ENCODE assay signal across 7 cellular contexts in genomic region chr15:82311321-82311720, GRCh38. TPM values are rescaled to one million over a fixed set of nuclear protein-coding genes. Genes with fewer than 3 reads are reported as not detected.
DNase-seq lines count a peak whose midpoint lies in the region; ATAC-seq and TF ChIP-seq lines count a peak whose summit lies in the region.
"Not testable (repeated sequence)": the region's sequence is repeated elsewhere in the genome, so short reads cannot be mapped to it uniquely, and the experiment has no call there.
"Had no signal": no experiment of that assay in that cellular context is flagged by ENCODE, and none has a peak within 500 bp of the region (broad histone marks: within the 10 kb centered on the region; RNA-seq: fewer than 3 reads in every experiment).

No MANE protein-coding gene starts in this region.

- not testable (repeated sequence) for H3K4me1 Mint-ChIP-seq in activated CD4-positive, alpha-beta T cell treated with anti-CD3 and anti-CD28 coated beads, Interleukin-2, amount 10 ng/mL, durations not matched to agents 24 days and 14 days; chondrocyte (ENCODE audit: low read depth); osteocyte (ENCODE audit: unreplicated experiment)

- not testable (repeated sequence) for H3K4me1 ChIP-seq in upper lobe of right lung

- intact Hi-C loops in activated CD4-positive, alpha-beta T cell treated with anti-CD3 and anti-CD28 coated beads, Interleukin-2, amount 10 ng/mL, durations not matched to agents 24 days and 14 days (cut with micrococcal nuclease); Right ventricle myocardium superior (cut with DNase I): not testable (repeated sequence)
- intact Hi-C loops in upper lobe of right lung (cut with DNase I), result loop anchor here (10.0 kb wide), 1 partner anchor 747 kb away; no protein-coding TSS in a partner anchor

- ATAC-seq in Right ventricle myocardium superior (ENCODE audit: poor library complexity); left lobe of liver; upper lobe of right lung: not testable (repeated sequence)

- H3K36me3 Mint-ChIP-seq in activated CD4-positive, alpha-beta T cell treated with anti-CD3 and anti-CD28 coated beads, Interleukin-2, amount 10 ng/mL, durations not matched to agents 24 days and 14 days (ENCODE audit: low read depth); chondrocyte (ENCODE audit: low read depth); osteocyte (ENCODE audit: unreplicated experiment): not testable (repeated sequence)

- H3K9me3 Mint-ChIP-seq in activated CD4-positive, alpha-beta T cell treated with anti-CD3 and anti-CD28 coated beads, Interleukin-2, amount 10 ng/mL, durations not matched to agents 24 days and 14 days; chondrocyte (ENCODE audit: low read depth); osteocyte (ENCODE audit: unreplicated experiment): not testable (repeated sequence)

- not testable (repeated sequence) for DNase-seq in activated CD4-positive, alpha-beta T cell treated with anti-CD3 and anti-CD28 coated beads, Interleukin-2, amount 10 ng/mL, durations not matched to agents 24 days and 14 days
- peak; percentile 3 for DNase-seq in chondrocyte (ENCODE audit: low spot score)
- DNase-seq in Right ventricle myocardium superior, result peak; percentile 9
- peak; percentile 10 for DNase-seq in left lobe of liver (ENCODE audit: low spot score)
- peak; percentile 11 for DNase-seq in osteocyte (ENCODE audit: extremely low spot score, unreplicated experiment)
- DNase-seq in upper lobe of right lung, result peak; percentile 2

- not testable (repeated sequence) for H3K27ac ChIP-seq in upper lobe of right lung

- not testable (repeated sequence) for H3K36me3 ChIP-seq in upper lobe of right lung

- H3K4me3 ChIP-seq in upper lobe of right lung, result not testable (repeated sequence)

- not testable (repeated sequence) for H3K4me3 Mint-ChIP-seq in activated CD4-positive, alpha-beta T cell treated with anti-CD3 and anti-CD28 coated beads, Interleukin-2, amount 10 ng/mL, durations not matched to agents 24 days and 14 days; chondrocyte (ENCODE audit: unreplicated experiment); osteocyte (ENCODE audit: unreplicated experiment)

- H3K27me3 ChIP-seq in upper lobe of right lung, result not testable (repeated sequence)

- H3K27me3 Mint-ChIP-seq in activated CD4-positive, alpha-beta T cell treated with anti-CD3 and anti-CD28 coated beads, Interleukin-2, amount 10 ng/mL, durations not matched to agents 24 days and 14 days, result peaks cover 12% of the 10 kb centered on the region
- not testable (repeated sequence) for H3K27me3 Mint-ChIP-seq in chondrocyte (ENCODE audit: low read depth)
- H3K27me3 Mint-ChIP-seq in osteocyte (ENCODE audit: unreplicated experiment), result peaks cover 14% of the 10 kb centered on the region

- TF ChIP-seq CTCF in chondrocyte (IDR thresholded peaks at IDR 0.05); osteocyte (IDR thresholded peaks at IDR 0.05); upper lobe of right lung (IDR thresholded peaks at IDR 0.05): not testable (repeated sequence)

- H3K27ac Mint-ChIP-seq in activated CD4-positive, alpha-beta T cell treated with anti-CD3 and anti-CD28 coated beads, Interleukin-2, amount 10 ng/mL, durations not matched to agents 24 days and 14 days, result peak overlapping the region; percentile 85
- not testable (repeated sequence) for H3K27ac Mint-ChIP-seq in chondrocyte (ENCODE audit: unreplicated experiment); osteocyte (ENCODE audit: unreplicated experiment)

- not testable (repeated sequence) for H3K9me3 ChIP-seq in upper lobe of right lung

RNA-seq across cellular contexts. Expression of gene GOLGA6L10, which starts 38.0 kb away (rescaled TPM):
- 0.76 and 0.96 TPM in 2 replicates for total RNA-seq in activated CD4-positive, alpha-beta T cell treated with anti-CD3 and anti-CD28 coated beads, Interleukin-2, amount 10 ng/mL, durations not matched to agents 24 days and 14 days
- total RNA-seq in chondrocyte (1.2 to 2.4 TPM (median 2.0 TPM) in 3 replicates), Right ventricle myocardium superior (0.11 TPM), left lobe of liver (0.48 TPM), osteocyte (1.6 and 2.9 TPM in 2 replicates), upper lobe of right lung (0.23 TPM)

RNA-seq across cellular contexts. Expression of gene SAXO2, which starts 48.7 kb away (rescaled TPM):
- 1.1 and 1.8 TPM in 2 replicates for total RNA-seq in activated CD4-positive, alpha-beta T cell treated with anti-CD3 and anti-CD28 coated beads, Interleukin-2, amount 10 ng/mL, durations not matched to agents 24 days and 14 days
- total RNA-seq in chondrocyte, result 0.90 to 5.1 TPM (median 1.0 TPM) in 3 replicates
- 3.0 TPM for total RNA-seq in Right ventricle myocardium superior
- 0.58 TPM for total RNA-seq in left lobe of liver
- total RNA-seq in osteocyte, result 1.4 and 2.0 TPM in 2 replicates
- total RNA-seq in upper lobe of right lung, result 1.7 TPM
- total RNA-seq: GM23248 had no signal

RNA-seq across cellular contexts. Expression of gene EFL1, which starts 48.8 kb away (rescaled TPM):
- total RNA-seq in activated CD4-positive, alpha-beta T cell treated with anti-CD3 and anti-CD28 coated beads, Interleukin-2, amount 10 ng/mL, durations not matched to agents 24 days and 14 days, result 23.7 and 27.2 TPM in 2 replicates
- total RNA-seq in chondrocyte, result 15.7 to 19.4 TPM (median 16.6 TPM) in 3 replicates
- total RNA-seq in Right ventricle myocardium superior, result 14.9 TPM
- total RNA-seq in left lobe of liver, result 6.7 TPM
- total RNA-seq in osteocyte, result 15.8 and 17.9 TPM in 2 replicates
- 13.8 TPM for total RNA-seq in upper lobe of right lung
